Comparison of ENCODE assay signal across 1 cellular context in the genomic region with DNA sequence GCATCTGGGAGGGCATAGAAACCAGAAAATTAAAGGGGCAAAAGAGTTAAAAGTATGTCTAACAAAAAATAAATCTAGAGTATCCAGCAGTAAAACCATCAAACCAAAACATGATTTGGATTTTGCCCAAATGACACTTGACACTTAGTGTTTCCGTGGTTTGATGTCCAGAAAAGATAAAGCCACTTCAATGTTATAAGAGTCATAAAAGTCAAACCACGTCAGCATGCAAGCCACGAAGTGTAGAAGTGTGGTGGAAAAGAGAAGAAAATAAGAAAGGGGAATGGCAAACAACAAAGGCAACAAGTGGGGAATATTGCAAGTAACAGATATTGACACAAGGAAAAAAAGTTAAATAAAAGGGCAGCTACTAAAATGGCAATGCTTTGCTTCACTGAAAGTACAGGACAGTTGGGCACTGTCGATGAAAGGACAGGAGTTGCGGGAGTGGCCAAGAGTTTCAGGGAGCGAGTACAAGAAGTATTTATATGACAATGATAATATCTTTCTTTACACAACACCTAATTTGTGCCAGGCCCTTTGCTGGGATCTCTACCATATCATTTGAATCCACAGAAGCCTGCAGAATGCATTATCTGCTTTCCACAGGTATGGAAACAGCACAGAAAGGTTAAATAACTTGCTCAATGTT.
A peak's percentile ranks its signal among the peaks of the same experiment; 100 is the strongest.
TF ChIP-seq lines count a peak whose summit lies in the region.

No MANE protein-coding gene starts in this region.

TF ChIP-seq in K562, 482 proteins besides CTCF, POLR2A, EP300 and RAD21 (continued from another document):
- TF ChIP-seq MYNN (IDR thresholded peaks at IDR 0.05) (no peak), MYNN (CRISPR knock-in tag; IDR thresholded peaks at IDR 0.05) (no peak), MEF2A (IDR thresholded peaks at IDR 0.05; ENCODE audit: control insufficient read depth, low read depth, low read length) (no peak), RBM39 (optimal IDR thresholded peaks at IDR 0.05; ENCODE audit: low read depth, low read length) (no peak), THRAP3 (IDR thresholded peaks at IDR 0.05; ENCODE audit: borderline replicate concordance) (no peak), ZNF41 (CRISPR knock-in tag; conservative IDR thresholded peaks at IDR 0.05) (no peak; the same call in 1 of the 2 replicates), ZEB2 (IDR thresholded peaks at IDR 0.05) (no peak), ZNF589 (CRISPR knock-in tag; IDR thresholded peaks at IDR 0.05; ENCODE audit: low read depth) (peak; percentile 1; the same call in 1 of the 2 replicates), SRF (CRISPR knock-in tag; IDR thresholded peaks at IDR 0.05) (no peak), KDM1A (IDR thresholded peaks at IDR 0.05) (peak; percentile 91 to 94), NFRKB (IDR thresholded peaks at IDR 0.05; ENCODE audit: low read depth) (no peak), ZKSCAN8 (CRISPR knock-in tag; IDR thresholded peaks at IDR 0.05) (no peak), HIVEP1 (CRISPR knock-in tag; IDR thresholded peaks at IDR 0.05) (no peak), SAP30 (IDR thresholded peaks at IDR 0.05; ENCODE audit: borderline replicate concordance, insufficient read depth, low read depth, low read length, poor library complexity, severe bottlenecking) (no peak), BRF1 (IDR thresholded peaks at IDR 0.05; ENCODE audit: borderline replicate concordance, extremely low read depth, insufficient read length) (no peak), STAG1 (CRISPR knock-in tag; IDR thresholded peaks at IDR 0.05; ENCODE audit: borderline replicate concordance) (no peak), NR4A1 (CRISPR knock-in tag; IDR thresholded peaks at IDR 0.05) (no peak), NR4A1 (tag; IDR thresholded peaks at IDR 0.05) (0 out of 2 replicates have a peak, but pooled peaks have one; percentile 10), TOE1 (IDR thresholded peaks at IDR 0.05; ENCODE audit: borderline replicate concordance) (no peak), TOE1 (CRISPR knock-in tag; IDR thresholded peaks at IDR 0.05; ENCODE audit: borderline replicate concordance, low read depth) (no peak), SETDB1 (IDR thresholded peaks at IDR 0.05; ENCODE audit: low read length) (no peak), SOX6 (IDR thresholded peaks at IDR 0.05) (no peak), RB1 (IDR thresholded peaks at IDR 0.05; ENCODE audit: low read depth) (no peak), HDAC2 (IDR thresholded peaks at IDR 0.05) (peak; percentile 15; the same call in 1 of the 2 replicates), NUFIP1 (IDR thresholded peaks at IDR 0.05; ENCODE audit: partially characterized antibody) (no peak), RBM34 (IDR thresholded peaks at IDR 0.05; ENCODE audit: borderline replicate concordance, insufficient read depth, low read length) (no peak), PHF8 (IDR thresholded peaks at IDR 0.05; ENCODE audit: borderline replicate concordance, low read length) (no peak), DNMT1 (IDR thresholded peaks at IDR 0.05) (no peak), ZNF324 (CRISPR knock-in tag; IDR thresholded peaks at IDR 0.05) (no peak)
- TF ChIP-seq, protein P1, sequence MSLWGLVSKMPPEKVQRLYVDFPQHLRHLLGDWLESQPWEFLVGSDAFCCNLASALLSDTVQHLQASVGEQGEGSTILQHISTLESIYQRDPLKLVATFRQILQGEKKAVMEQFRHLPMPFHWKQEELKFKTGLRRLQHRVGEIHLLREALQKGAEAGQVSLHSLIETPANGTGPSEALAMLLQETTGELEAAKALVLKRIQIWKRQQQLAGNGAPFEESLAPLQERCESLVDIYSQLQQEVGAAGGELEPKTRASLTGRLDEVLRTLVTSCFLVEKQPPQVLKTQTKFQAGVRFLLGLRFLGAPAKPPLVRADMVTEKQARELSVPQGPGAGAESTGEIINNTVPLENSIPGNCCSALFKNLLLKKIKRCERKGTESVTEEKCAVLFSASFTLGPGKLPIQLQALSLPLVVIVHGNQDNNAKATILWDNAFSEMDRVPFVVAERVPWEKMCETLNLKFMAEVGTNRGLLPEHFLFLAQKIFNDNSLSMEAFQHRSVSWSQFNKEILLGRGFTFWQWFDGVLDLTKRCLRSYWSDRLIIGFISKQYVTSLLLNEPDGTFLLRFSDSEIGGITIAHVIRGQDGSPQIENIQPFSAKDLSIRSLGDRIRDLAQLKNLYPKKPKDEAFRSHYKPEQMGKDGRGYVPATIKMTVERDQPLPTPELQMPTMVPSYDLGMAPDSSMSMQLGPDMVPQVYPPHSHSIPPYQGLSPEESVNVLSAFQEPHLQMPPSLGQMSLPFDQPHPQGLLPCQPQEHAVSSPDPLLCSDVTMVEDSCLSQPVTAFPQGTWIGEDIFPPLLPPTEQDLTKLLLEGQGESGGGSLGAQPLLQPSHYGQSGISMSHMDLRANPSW (CRISPR knock-in tag; IDR thresholded peaks at IDR 0.05): no peak
- TF ChIP-seq, protein P2, sequence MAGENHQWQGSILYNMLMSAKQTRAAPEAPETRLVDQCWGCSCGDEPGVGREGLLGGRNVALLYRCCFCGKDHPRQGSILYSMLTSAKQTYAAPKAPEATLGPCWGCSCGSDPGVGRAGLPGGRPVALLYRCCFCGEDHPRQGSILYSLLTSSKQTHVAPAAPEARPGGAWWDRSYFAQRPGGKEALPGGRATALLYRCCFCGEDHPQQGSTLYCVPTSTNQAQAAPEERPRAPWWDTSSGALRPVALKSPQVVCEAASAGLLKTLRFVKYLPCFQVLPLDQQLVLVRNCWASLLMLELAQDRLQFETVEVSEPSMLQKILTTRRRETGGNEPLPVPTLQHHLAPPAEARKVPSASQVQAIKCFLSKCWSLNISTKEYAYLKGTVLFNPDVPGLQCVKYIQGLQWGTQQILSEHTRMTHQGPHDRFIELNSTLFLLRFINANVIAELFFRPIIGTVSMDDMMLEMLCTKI (IDR thresholded peaks at IDR 0.05; ENCODE audit: partially characterized antibody): no peak
- TF ChIP-seq, protein P3, sequence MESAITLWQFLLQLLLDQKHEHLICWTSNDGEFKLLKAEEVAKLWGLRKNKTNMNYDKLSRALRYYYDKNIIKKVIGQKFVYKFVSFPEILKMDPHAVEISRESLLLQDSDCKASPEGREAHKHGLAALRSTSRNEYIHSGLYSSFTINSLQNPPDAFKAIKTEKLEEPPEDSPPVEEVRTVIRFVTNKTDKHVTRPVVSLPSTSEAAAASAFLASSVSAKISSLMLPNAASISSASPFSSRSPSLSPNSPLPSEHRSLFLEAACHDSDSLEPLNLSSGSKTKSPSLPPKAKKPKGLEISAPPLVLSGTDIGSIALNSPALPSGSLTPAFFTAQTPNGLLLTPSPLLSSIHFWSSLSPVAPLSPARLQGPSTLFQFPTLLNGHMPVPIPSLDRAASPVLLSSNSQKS (CRISPR knock-in tag; IDR thresholded peaks at IDR 0.05): no peak
- TF ChIP-seq, protein P4, sequence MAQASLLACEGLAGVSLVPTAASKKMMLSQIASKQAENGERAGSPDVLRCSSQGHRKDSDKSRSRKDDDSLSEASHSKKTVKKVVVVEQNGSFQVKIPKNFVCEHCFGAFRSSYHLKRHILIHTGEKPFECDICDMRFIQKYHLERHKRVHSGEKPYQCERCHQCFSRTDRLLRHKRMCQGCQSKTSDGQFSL (CRISPR knock-in tag; IDR thresholded peaks at IDR 0.05): no peak
- TF ChIP-seq, protein P4 (tag; IDR thresholded peaks at IDR 0.05): no peak
- TF ChIP-seq, protein P5, sequence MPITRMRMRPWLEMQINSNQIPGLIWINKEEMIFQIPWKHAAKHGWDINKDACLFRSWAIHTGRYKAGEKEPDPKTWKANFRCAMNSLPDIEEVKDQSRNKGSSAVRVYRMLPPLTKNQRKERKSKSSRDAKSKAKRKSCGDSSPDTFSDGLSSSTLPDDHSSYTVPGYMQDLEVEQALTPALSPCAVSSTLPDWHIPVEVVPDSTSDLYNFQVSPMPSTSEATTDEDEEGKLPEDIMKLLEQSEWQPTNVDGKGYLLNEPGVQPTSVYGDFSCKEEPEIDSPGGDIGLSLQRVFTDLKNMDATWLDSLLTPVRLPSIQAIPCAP (CRISPR knock-in tag; IDR thresholded peaks at IDR 0.05; ENCODE audit: borderline replicate concordance): no peak
- TF ChIP-seq, protein P6, sequence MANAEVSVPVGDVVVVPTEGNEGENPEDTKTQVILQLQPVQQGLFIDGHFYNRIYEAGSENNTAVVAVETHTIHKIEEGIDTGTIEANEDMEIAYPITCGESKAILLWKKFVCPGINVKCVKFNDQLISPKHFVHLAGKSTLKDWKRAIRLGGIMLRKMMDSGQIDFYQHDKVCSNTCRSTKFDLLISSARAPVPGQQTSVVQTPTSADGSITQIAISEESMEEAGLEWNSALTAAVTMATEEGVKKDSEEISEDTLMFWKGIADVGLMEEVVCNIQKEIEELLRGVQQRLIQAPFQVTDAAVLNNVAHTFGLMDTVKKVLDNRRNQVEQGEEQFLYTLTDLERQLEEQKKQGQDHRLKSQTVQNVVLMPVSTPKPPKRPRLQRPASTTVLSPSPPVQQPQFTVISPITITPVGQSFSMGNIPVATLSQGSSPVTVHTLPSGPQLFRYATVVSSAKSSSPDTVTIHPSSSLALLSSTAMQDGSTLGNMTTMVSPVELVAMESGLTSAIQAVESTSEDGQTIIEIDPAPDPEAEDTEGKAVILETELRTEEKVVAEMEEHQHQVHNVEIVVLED (CRISPR knock-in tag; IDR thresholded peaks at IDR 0.05): no peak
